In genomic region chr17:57568340-57568739, GRCh38 we compare ENCODE assay signal across 15 cellular contexts.
DNase-seq lines count a peak whose midpoint lies in the region; ATAC-seq and TF ChIP-seq lines count a peak whose summit lies in the region.
"Had no signal": no experiment of that assay in that cellular context is flagged by ENCODE, and none has a peak within 500 bp of the region (broad histone marks: within the 10 kb centered on the region; RNA-seq: fewer than 3 reads in every experiment).

No MANE protein-coding gene starts in this region.

- no peaks in the 10 kb centered on the region for H3K36me3 Mint-ChIP-seq in activated T-helper 17 cell treated with anti-CD3 and anti-CD28 coated beads, Interleukin-2, amount 50 U/mL, for 72 hours (ENCODE audit: low read depth)
- H3K36me3 Mint-ChIP-seq in nephron progenitor cell (ENCODE audit: low read depth) = peaks cover 43% of the 10 kb centered on the region

- no peak for ATAC-seq in activated T-helper 17 cell treated with anti-CD3 and anti-CD28 coated beads, Interleukin-2, amount 50 U/mL, for 72 hours (replicated peaks)
- no peak for ATAC-seq in HG02938 (IDR thresholded peaks at IDR 0.05; ENCODE audit: unreplicated experiment)
- no peak for ATAC-seq in HG02763 (IDR thresholded peaks at IDR 0.05; ENCODE audit: unreplicated experiment)
- ATAC-seq: HCT116 had no signal

- DNase-seq in nephron progenitor cell (no peak), NCI-H1092 (lab: John Stamatoyannopoulos, UW) (no peak)
- DNase-seq: 8988T; C1 segment of cervical spinal cord; CD4-positive, alpha-beta memory T cell; DMS153; DMS79 treated with DMSO at 0.1 percent for 48 hours; GDM1; IMR-90 had no signal

- no peak overlapping the region for H3K9ac ChIP-seq in BLaER1

- H4K20me1 ChIP-seq in BLaER1 = peaks cover 69% of the 10 kb centered on the region; the same call in 1 of the 2 replicates

- peak overlapping the region; percentile 54 for H3K27ac ChIP-seq in BLaER1
- no peak overlapping the region; the same call in 1 of the 2 replicates for H3K27ac ChIP-seq in HEK293 (ENCODE audit: extremely low read depth, low read depth, low read length)

- TF ChIP-seq CTCF in HEK293 (tag by site-specific recombination; IDR thresholded peaks at IDR 0.05) (no peak), nephron progenitor cell (IDR thresholded peaks at IDR 0.05) (no peak)

- H3K36me3 ChIP-seq in BLaER1 (peaks cover 100% of the 10 kb centered on the region), HEK293 (ENCODE audit: control insufficient read depth in 2 of 2, insufficient read depth in 1 of 2, low read length in 2 of 2) (no peaks in the 10 kb centered on the region)

- POLR2A ChIA-PET in HEK293 (lab: Yijun Ruan, JAX) = no interaction called here

- H3K27me3 ChIP-seq in BLaER1 = no peaks in the 10 kb centered on the region

- H3K4me1 ChIP-seq in BLaER1 = peaks cover 27% of the 10 kb centered on the region
- peaks cover 11% of the 10 kb centered on the region; the same call in 1 of the 2 replicates for H3K4me1 ChIP-seq in HEK293 (ENCODE audit: control insufficient read depth, insufficient read depth, low read length)

- H3K27ac Mint-ChIP-seq in activated T-helper 17 cell treated with anti-CD3 and anti-CD28 coated beads, Interleukin-2, amount 50 U/mL, for 72 hours = peak overlapping the region; percentile 64
- H3K27ac Mint-ChIP-seq in nephron progenitor cell = peak overlapping the region; percentile 77

- CTCF ChIA-PET in HEK293 (lab: Yijun Ruan, JAX) = interaction anchor here (0.6 to 1.9 kb wide), 2 partner anchors 29 to 217 kb away, joined by 3 to 5 read pairs; no protein-coding TSS in a partner anchor

- no peak overlapping the region for H3K4me3 Mint-ChIP-seq in activated T-helper 17 cell treated with anti-CD3 and anti-CD28 coated beads, Interleukin-2, amount 50 U/mL, for 72 hours
- H3K4me3 Mint-ChIP-seq in nephron progenitor cell = no peak overlapping the region
- H3K4me3 Mint-ChIP-seq: CD4-positive, alpha-beta memory T cell had no signal

- H3K9me3 ChIP-seq in BLaER1 (peaks cover 10% of the 10 kb centered on the region; the same call in 1 of the 2 replicates), HEK293 (ENCODE audit: control insufficient read depth, insufficient read depth, low read depth, low read length) (no peaks in the 10 kb centered on the region)

- H3K9me3 Mint-ChIP-seq in activated T-helper 17 cell treated with anti-CD3 and anti-CD28 coated beads, Interleukin-2, amount 50 U/mL, for 72 hours = no peaks in the 10 kb centered on the region
- H3K9me3 Mint-ChIP-seq in nephron progenitor cell = no peaks in the 10 kb centered on the region
- H3K9me3 Mint-ChIP-seq: CD4-positive, alpha-beta memory T cell had no signal

- H3K4me3 ChIP-seq in BLaER1 = no peak overlapping the region
- H3K4me3 ChIP-seq in HEK293 (ENCODE audit: low read depth, low read length) = no peak overlapping the region

- peaks cover 12% of the 10 kb centered on the region for H3K4me1 Mint-ChIP-seq in activated T-helper 17 cell treated with anti-CD3 and anti-CD28 coated beads, Interleukin-2, amount 50 U/mL, for 72 hours
- peaks cover 86% of the 10 kb centered on the region for H3K4me1 Mint-ChIP-seq in nephron progenitor cell

- H3K4me2 ChIP-seq in BLaER1 = no peak overlapping the region

- no peaks in the 10 kb centered on the region for H3K27me3 Mint-ChIP-seq in activated T-helper 17 cell treated with anti-CD3 and anti-CD28 coated beads, Interleukin-2, amount 50 U/mL, for 72 hours
- H3K27me3 Mint-ChIP-seq in nephron progenitor cell (ENCODE audit: low read depth, poor library complexity) = no peaks in the 10 kb centered on the region
- H3K27me3 Mint-ChIP-seq: CD4-positive, alpha-beta memory T cell had no signal

TF ChIP-seq in HEK293, 187 proteins besides CTCF, POLR2A, EP300 and RAD21:
- TF ChIP-seq ZIC2 (tag by site-specific recombination; IDR thresholded peaks at IDR 0.05) (peak; percentile 56), GLIS1 (tag by site-specific recombination; IDR thresholded peaks at IDR 0.05) (peak; percentile 65), TCF7L2 (IDR thresholded peaks at IDR 0.05; ENCODE audit: borderline replicate concordance, low read depth, low read length) (no peak)
